27 cellular contexts compared by ENCODE assay signal in the genomic region with DNA sequence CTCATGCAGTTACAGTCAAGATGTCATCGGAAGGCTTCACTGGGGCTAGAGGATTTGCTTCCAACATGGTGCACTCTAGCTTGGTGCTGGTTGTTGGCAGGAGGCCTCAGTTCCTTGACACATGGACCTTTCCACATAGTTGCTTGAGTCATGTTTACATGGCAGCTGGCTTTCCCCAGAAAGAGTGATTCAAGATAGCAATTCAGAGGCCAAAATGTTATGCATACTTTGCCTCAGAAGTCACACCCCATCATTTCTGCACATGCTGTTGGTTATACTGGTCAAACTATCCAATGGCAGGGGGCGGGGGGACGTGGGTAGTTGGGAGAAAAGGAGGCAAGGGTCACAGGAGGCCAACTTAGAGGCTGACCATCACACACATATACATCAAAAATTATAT. TPM values are rescaled to one million over a fixed set of nuclear protein-coding genes. Genes with fewer than 3 reads are reported as not detected.
DNase-seq lines count a peak whose midpoint lies in the region; TF ChIP-seq lines count a peak whose summit lies in the region.
"Had no signal": no experiment of that assay in that cellular context is flagged by ENCODE, and none has a peak within 500 bp of the region (broad histone marks: within the 10 kb centered on the region; RNA-seq: fewer than 3 reads in every experiment).

No MANE protein-coding gene starts in this region.

- no peak for TF ChIP-seq CTCF in choroid plexus epithelial cell (conservative IDR thresholded peaks at IDR 0.05; ENCODE audit: low read depth, low read length)
- no peak for TF ChIP-seq CTCF in transverse colon (IDR thresholded peaks at IDR 0.05)

- no peak overlapping the region for H3K27ac ChIP-seq in transverse colon
- H3K27ac ChIP-seq: coronary artery, esophagus squamous epithelium, heart left ventricle, Peyer's patch, SJCRH30, spleen had no signal

- intact Hi-C loops in transverse colon (cut with DNase I; ENCODE audit: low total_unique reads), result no loop called here

- H3K36me3 ChIP-seq in transverse colon, result no peaks in the 10 kb centered on the region
- H3K36me3 ChIP-seq: esophagus squamous epithelium, heart left ventricle, Peyer's patch, SJCRH30, spleen had no signal

- WGBS in transverse colon (ENCODE audit: low coverage in 1 of 2), 2 donors, result 62 to 84% methylated on average over 2 to 3 of the region's 3 CpGs

- TF ChIP-seq POLR2A in transverse colon (IDR thresholded peaks at IDR 0.05), result no peak

- in situ Hi-C loops in transverse colon (cut with MboI; ENCODE audit: low pct_ligation_motif_present in 1 of 4, low pct_unique_long_range_greater_than_20kb in 1 of 4, low sequenced_read_pairs in 3 of 4), result no loop called here

- H3K4me1 ChIP-seq in transverse colon, result no peaks in the 10 kb centered on the region
- H3K4me1 ChIP-seq: esophagus squamous epithelium, heart left ventricle, Peyer's patch, SJCRH30 had no signal

- H3K27me3 ChIP-seq in transverse colon, result peaks cover 9% of the 10 kb centered on the region
- H3K27me3 ChIP-seq: Peyer's patch, SJCRH30 had no signal

- TF ChIP-seq EP300 in transverse colon (IDR thresholded peaks at IDR 0.05; ENCODE audit: low read depth), result no peak

- peaks cover 9 to 13% of the 10 kb centered on the region in 2 donors for H3K9me3 ChIP-seq in transverse colon
- H3K9me3 ChIP-seq: SJCRH30 had no signal

- H3K4me3 ChIP-seq in choroid plexus epithelial cell (ENCODE audit: low read depth, low read length), result no peak overlapping the region
- H3K4me3 ChIP-seq in transverse colon, result no peak overlapping the region
- H3K4me3 ChIP-seq: coronary artery, esophagus squamous epithelium, heart left ventricle, K562, Peyer's patch, SJCRH30, spleen had no signal

- DNase-seq in GM04503 (ENCODE audit: low read depth) (peak; percentile 6), NCI-H226 (peak; percentile 75), choroid plexus epithelial cell (ENCODE audit: low read depth) (peak; percentile 46), iris pigment epithelial cell (ENCODE audit: low read depth) (peak; percentile 83), transverse colon (no peak), NCI-H524 (lab: John Stamatoyannopoulos, UW) (no peak), hepatic stellate cell (ENCODE audit: low spot score) (no peak)
- no peak for DNase-seq in activated effector memory CD4-positive, alpha-beta T cell treated with anti-CD3 and anti-CD28 coated beads, Interleukin-2, amount 50 U/mL, for 16 hours
- DNase-seq: ACHN; activated CD4-positive, alpha-beta memory T cell treated with anti-CD3 and anti-CD28 coated beads, Interleukin-2, amount 10 ng/mL, durations not matched to agents 7 days and 5 days; activated naive CD8-positive, alpha-beta T cell treated with anti-CD3 and anti-CD28 coated beads for 36 hours; effector memory CD8-positive, alpha-beta T cell; esophagus squamous epithelium; heart left ventricle; HFFc6; left cardiac atrium; mesenchymal stem cell; NCI-H1694; NCI-H526; nucleus accumbens; Peyer's patch; SJCRH30; spleen; stimulated activated CD4-positive, alpha-beta T cell treated with anti-CD3 and anti-CD28 coated beads, Interleukin-4, amount 100 ng/mL, for 1 hour; stimulated activated naive CD4-positive, alpha-beta T cell had no signal

RNA-seq across cellular contexts. Expression of gene FOXB1, which starts 58.7 kb away (rescaled TPM):
- total RNA-seq in transverse colon, result not detected
- total RNA-seq: esophagus squamous epithelium, heart left ventricle, HFFc6, K562, left cardiac atrium, Peyer's patch had no signal

Comparison
In these comparisons a context has a peak if more than half of its experiments do, and no peak if none do; other contexts are left out.
1. DNase-seq: peak in GM04503 (single experiment), NCI-H226 (single experiment), choroid plexus epithelial cell (single experiment) and iris pigment epithelial cell (single experiment); none in transverse colon (single experiment), activated effector memory CD4-positive, alpha-beta T cell treated with anti-CD3 and anti-CD28 coated beads, Interleukin-2, amount 50 U/mL, for 16 hours (single experiment), NCI-H524 (0 of 2) and hepatic stellate cell (single experiment).